In the genomic region with DNA sequence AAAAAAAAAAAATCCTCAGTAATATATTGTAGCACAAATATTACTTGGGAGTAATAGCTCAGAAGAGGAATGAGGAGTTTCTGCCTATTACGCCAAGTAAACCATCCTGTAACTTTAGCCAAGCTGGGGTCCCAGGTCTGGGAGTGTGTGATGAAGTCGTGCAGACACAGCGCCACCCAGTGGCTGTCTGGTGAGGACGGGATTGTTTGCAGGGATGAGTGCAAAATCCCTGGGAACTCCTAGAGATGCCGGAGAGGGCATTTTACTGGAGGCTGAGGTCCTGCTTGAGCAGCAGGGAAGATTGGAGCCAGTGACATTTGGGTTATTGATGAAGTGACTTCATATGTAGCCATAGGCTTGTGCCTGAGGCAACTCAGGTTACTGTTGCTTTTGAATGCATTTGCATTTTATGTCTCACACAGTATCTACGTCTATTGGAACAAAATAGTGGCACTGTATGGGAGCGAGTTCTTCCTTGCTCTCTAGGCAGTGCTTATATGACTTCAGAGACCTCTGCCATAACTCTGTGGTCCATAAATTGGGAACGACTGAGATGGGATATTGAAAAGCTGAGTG, we compare ENCODE assay signal across 7 cellular contexts.
DNase-seq lines count a peak whose midpoint lies in the region; ATAC-seq and TF ChIP-seq lines count a peak whose summit lies in the region.

No MANE protein-coding gene starts in this region.

- H3K9me3 ChIP-seq in effector memory CD4-positive, alpha-beta T cell (ENCODE audit: control insufficient read depth, low read length), result no peaks in the 10 kb centered on the region

- no peak overlapping the region for H3K27ac ChIP-seq in effector memory CD4-positive, alpha-beta T cell (ENCODE audit: insufficient read depth, low read length, poor library complexity, severe bottlenecking)

- peak; percentile 81 for ATAC-seq in GM18505 (IDR thresholded peaks at IDR 0.05; ENCODE audit: unreplicated experiment)
- peak; percentile 60 for ATAC-seq in HG02938 (IDR thresholded peaks at IDR 0.05; ENCODE audit: unreplicated experiment)

- no peaks in the 10 kb centered on the region for H3K36me3 ChIP-seq in effector memory CD4-positive, alpha-beta T cell (ENCODE audit: control insufficient read depth, insufficient read depth, low read length)

- TF ChIP-seq POLR2A in GM18505 (IDR thresholded peaks at IDR 0.05; ENCODE audit: borderline replicate concordance, extremely low read depth, insufficient read depth, insufficient read length), result no peak

- H3K4me1 ChIP-seq in effector memory CD4-positive, alpha-beta T cell (ENCODE audit: control insufficient read depth, insufficient read depth, low read length, poor library complexity, severe bottlenecking), result no peaks in the 10 kb centered on the region

- no peaks in the 10 kb centered on the region for H3K27me3 ChIP-seq in effector memory CD4-positive, alpha-beta T cell (replicated peaks; ENCODE audit: control insufficient read depth, insufficient read depth, low read length, poor library complexity, severe bottlenecking)

- peak; percentile 63 to 72 for DNase-seq in NCI-H446 (lab: John Stamatoyannopoulos, UW)
- peak; percentile 66 to 69 for DNase-seq in activated CD4-positive, alpha-beta T cell treated with anti-CD3 and anti-CD28 coated beads, Interleukin-2, amount 50 U/mL, for 48 hours
- DNase-seq in effector memory CD4-positive, alpha-beta T cell, result peak; percentile 3 to 20 (median 4)
- DNase-seq in medulla oblongata (ENCODE audit: extremely low spot score), result peak; percentile 93
- peak; percentile 9 to 21 for DNase-seq in stimulated activated CD8-positive, alpha-beta memory T cell treated with anti-CD3 and anti-CD28 coated beads, Interleukin-2, amount 100 ng/mL, for 1 hour (ENCODE audit: low read depth in 2 of 2)

- no peak overlapping the region for H3K4me3 ChIP-seq in effector memory CD4-positive, alpha-beta T cell (ENCODE audit: insufficient read depth, low read depth, low read length, poor library complexity, severe bottlenecking)

Comparison
In these comparisons a context has a peak if more than half of its experiments do, and no peak if none do; other contexts are left out.
1. DNase-seq: peak in every context shown above with its lines; median percentile 93 in medulla oblongata; 68 in NCI-H446; 68 in activated CD4-positive, alpha-beta T cell treated with anti-CD3 and anti-CD28 coated beads, Interleukin-2, amount 50 U/mL, for 48 hours; 15 in stimulated activated CD8-positive, alpha-beta memory T cell treated with anti-CD3 and anti-CD28 coated beads, Interleukin-2, amount 100 ng/mL, for 1 hour; 4 in effector memory CD4-positive, alpha-beta T cell.